In the genomic region with DNA sequence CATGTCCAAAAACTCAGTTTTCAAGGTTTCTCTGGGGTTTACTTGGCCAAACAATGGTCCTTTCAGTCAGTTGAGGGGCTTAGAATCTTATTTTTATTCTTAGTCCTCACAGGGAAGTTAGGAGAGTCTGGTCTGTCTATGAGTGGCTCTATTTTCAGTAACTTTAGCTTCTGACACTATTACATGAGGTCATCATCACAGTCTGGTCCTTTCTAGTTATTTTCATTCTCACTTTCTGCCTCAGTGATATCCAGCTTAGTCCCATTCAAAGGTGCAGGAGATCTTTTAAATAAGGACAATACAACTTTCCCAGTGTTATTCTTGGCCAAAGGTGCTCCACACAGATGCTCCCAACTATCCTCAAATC, we compare ENCODE assay signal across 11 cellular contexts. TPM values are rescaled to one million over a fixed set of nuclear protein-coding genes. Genes with fewer than 3 reads are reported as not detected.
DNase-seq lines count a peak whose midpoint lies in the region; ATAC-seq, FAIRE-seq and TF ChIP-seq lines count a peak whose summit lies in the region.
"Had no signal": no experiment of that assay in that cellular context is flagged by ENCODE, and none has a peak within 500 bp of the region (broad histone marks: within the 10 kb centered on the region; RNA-seq: fewer than 3 reads in every experiment).

No MANE protein-coding gene starts in this region.

- peak overlapping the region; percentile 76 for H3K4me2 ChIP-seq in DOHH2 (ENCODE audit: low read length)

- ATAC-seq in GM19043 (IDR thresholded peaks at IDR 0.05; ENCODE audit: low read depth, unreplicated experiment) (peak; percentile 37), HG02642 (IDR thresholded peaks at IDR 0.05; ENCODE audit: poor library complexity, unreplicated experiment) (peak; percentile 45), HG03457 (IDR thresholded peaks at IDR 0.05; ENCODE audit: unreplicated experiment) (peak; percentile 42), left colon (no peak)

- H3K36me3 ChIP-seq in DOHH2 (ENCODE audit: control insufficient read depth, low read length), result no peaks in the 10 kb centered on the region

- H4K20me1 ChIP-seq in DOHH2 (ENCODE audit: control insufficient read depth, insufficient read depth, low read depth, low read length), result no peaks in the 10 kb centered on the region

- H3K4me3 ChIP-seq in DOHH2 (ENCODE audit: low read length), result peak overlapping the region; percentile 59

- H3K36me3 Mint-ChIP-seq in chondrocyte (ENCODE audit: low read depth), result no peaks in the 10 kb centered on the region
- H3K36me3 Mint-ChIP-seq: activated CD4-positive, alpha-beta memory T cell treated with anti-CD3 and anti-CD28 coated beads for 36 hours; activated naive CD8-positive, alpha-beta T cell treated with anti-CD3 and anti-CD28 coated beads, Interleukin-2, amount 10 ng/mL, durations not matched to agents 7 days and 5 days had no signal

- DNase-seq in left colon (no peak), D721Med (ENCODE audit: insufficient read length, low spot score) (no peak), chondrocyte (ENCODE audit: low spot score) (no peak), dedifferentiated amniotic fluid mesenchymal stem cell (ENCODE audit: extremely low spot score) (no peak)
- DNase-seq: activated CD4-positive, alpha-beta memory T cell treated with anti-CD3 and anti-CD28 coated beads for 36 hours; activated naive CD8-positive, alpha-beta T cell treated with anti-CD3 and anti-CD28 coated beads, Interleukin-2, amount 10 ng/mL, durations not matched to agents 7 days and 5 days; stimulated activated CD4-positive, alpha-beta T cell treated with anti-CD3 and anti-CD28 coated beads, Interleukin-4, amount 100 ng/mL, for 1 hour had no signal

- no peak overlapping the region for H3K4me3 Mint-ChIP-seq in chondrocyte (ENCODE audit: unreplicated experiment)
- H3K4me3 Mint-ChIP-seq: activated CD4-positive, alpha-beta memory T cell treated with anti-CD3 and anti-CD28 coated beads for 36 hours; activated naive CD8-positive, alpha-beta T cell treated with anti-CD3 and anti-CD28 coated beads, Interleukin-2, amount 10 ng/mL, durations not matched to agents 7 days and 5 days had no signal

- H3K4me1 ChIP-seq in DOHH2 (ENCODE audit: control insufficient read depth, low read length), result peaks cover 29% of the 10 kb centered on the region

- no peak for FAIRE-seq in D721Med (lab: Jason Lieb, UNC)

- H3K9me2 ChIP-seq in DOHH2 (replicated peaks; ENCODE audit: control insufficient read depth, low read length), result no peaks in the 10 kb centered on the region

- H3F3A ChIP-seq in DOHH2 (ENCODE audit: control insufficient read depth, insufficient read depth), result peaks cover 7% of the 10 kb centered on the region

- no peaks in the 10 kb centered on the region for H3K27me3 ChIP-seq in DOHH2 (ENCODE audit: control insufficient read depth, low read length)

- peak overlapping the region; percentile 90 for H3K27ac ChIP-seq in DOHH2 (ENCODE audit: low read depth, low read length)

- H3K27ac Mint-ChIP-seq in chondrocyte (ENCODE audit: unreplicated experiment), result no peak overlapping the region
- H3K27ac Mint-ChIP-seq: activated CD4-positive, alpha-beta memory T cell treated with anti-CD3 and anti-CD28 coated beads for 36 hours; activated naive CD8-positive, alpha-beta T cell treated with anti-CD3 and anti-CD28 coated beads, Interleukin-2, amount 10 ng/mL, durations not matched to agents 7 days and 5 days had no signal

- peaks cover 7% of the 10 kb centered on the region for H3K9me3 Mint-ChIP-seq in chondrocyte (ENCODE audit: low read depth)
- H3K9me3 Mint-ChIP-seq: activated CD4-positive, alpha-beta memory T cell treated with anti-CD3 and anti-CD28 coated beads for 36 hours had no signal

- H3K9me3 ChIP-seq in DOHH2 (ENCODE audit: control insufficient read depth, insufficient read depth, low read length), result no peaks in the 10 kb centered on the region

- intact Hi-C loops in left colon (cut with DNase I, micrococcal nuclease), result no loop called here

- H3K79me2 ChIP-seq in DOHH2 (ENCODE audit: control insufficient read depth, low read length), result no peaks in the 10 kb centered on the region

- peaks cover 8% of the 10 kb centered on the region for H3K4me1 Mint-ChIP-seq in chondrocyte (ENCODE audit: low read depth)

- no peaks in the 10 kb centered on the region for H3K27me3 Mint-ChIP-seq in chondrocyte (ENCODE audit: low read depth)

- TF ChIP-seq CTCF in DOHH2 (IDR thresholded peaks at IDR 0.05; ENCODE audit: low read depth, low read length, poor library complexity, severe bottlenecking) (no peak), D721Med (IDR thresholded peaks at IDR 0.05; ENCODE audit: insufficient read depth, missing control alignments) (no peak), chondrocyte (IDR thresholded peaks at IDR 0.05) (no peak)

RNA-seq across cellular contexts. Expression of a gene that starts 30.0 kb away (rescaled TPM):
- total RNA-seq in left colon (10 to 100 TPM; 17.3 to 24.1 TPM), chondrocyte (9.0 to 13.6 TPM (median 10.6 TPM) in 3 replicates)
